In the genomic region with DNA sequence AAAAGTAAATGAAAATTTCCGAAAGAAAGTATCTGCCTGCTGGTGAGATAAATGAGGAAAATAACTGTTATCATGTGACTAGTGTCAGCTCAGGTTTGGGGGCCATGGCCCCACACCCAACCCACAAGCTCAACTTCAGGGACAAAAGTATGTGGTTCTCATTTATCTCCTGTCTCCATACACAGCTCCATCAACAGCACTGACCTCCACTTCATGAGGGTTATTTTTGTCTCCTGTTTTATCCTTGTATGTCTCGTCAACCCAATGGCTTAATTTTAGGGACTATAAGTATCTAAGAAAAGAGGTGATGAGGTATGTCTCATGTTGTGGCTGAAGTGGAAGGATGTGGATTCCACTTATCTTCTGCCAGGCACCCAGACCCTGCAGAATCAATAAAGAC, we compare ENCODE assay signal across 37 cellular contexts.
"Had no signal": no experiment of that assay in that cellular context is flagged by ENCODE, and none has a peak within 500 bp of the region (broad histone marks: within the 10 kb centered on the region; RNA-seq: fewer than 3 reads in every experiment).

No MANE protein-coding gene starts in this region.

- H3K4me3 Mint-ChIP-seq: activated B cell treated with CpG ODN at 0.5 μM for 24 hours; activated CD4-positive, alpha-beta memory T cell treated with anti-CD3 and anti-CD28 coated beads for 36 hours; activated CD4-positive, alpha-beta T cell treated with anti-CD3 and anti-CD28 coated beads, Interleukin-2, amount 10 ng/mL, durations not matched to agents 24 days and 14 days; activated CD8-positive, alpha-beta T cell treated with anti-CD3 and anti-CD28 coated beads for 36 hours; activated naive CD4-positive, alpha-beta T cell treated with anti-CD3 and anti-CD28 coated beads for 36 hours; activated naive CD8-positive, alpha-beta T cell treated with anti-CD3 and anti-CD28 coated beads for 36 hours; activated T-cell treated with anti-CD3 and anti-CD28 coated beads, Interleukin-2, amount 50 U/mL, for 4 hours; activated T-cell treated with anti-CD3 and anti-CD28 coated beads, Interleukin-2, amount 50 U/mL, for 72 hours; activated T-helper 1 cell treated with anti-CD3 and anti-CD28 coated beads, Interleukin-12 subunit alpha, Interleukin-12 subunit beta, Interleukin-2, Interleukin-4 antibody, amounts not matched to agents 30 ng/mL and 10 ng/mL and 1 ng/mL, durations not matched to agents 14 hours and 24 hours and 36 hours; activated T-helper 17 cell treated with anti-CD3 and anti-CD28 coated beads, Interleukin-2, amount 50 U/mL, for 72 hours; T-helper 1 cell treated with Interleukin-12 subunit alpha and Interleukin-12 subunit beta and Interleukin-4 antibody, amounts not matched to agents 30 μg/mL and 1 μg/mL, for 36 hours; T-helper 2 cell treated with Interferon-gamma antibody and Interleukin-4, amounts not matched to agents 5 μg/mL and 100 μg/mL, for 36 hours had no signal

- ATAC-seq: activated CD8-positive, alpha-beta T cell treated with anti-CD3 and anti-CD28 coated beads for 36 hours; activated naive CD4-positive, alpha-beta T cell treated with anti-CD3 and anti-CD28 coated beads, Interleukin-2, amount 50 U/mL, for 72 hours; activated T-cell treated with anti-CD3 and anti-CD28 coated beads, Interleukin-2, amount 50 U/mL, for 4 hours; activated T-cell treated with anti-CD3 and anti-CD28 coated beads, Interleukin-2, amount 50 U/mL, for 72 hours; activated T-helper 17 cell treated with anti-CD3 and anti-CD28 coated beads, Interleukin-2, amount 50 U/mL, for 72 hours; body of pancreas had no signal

- H3K36me3 ChIP-seq: adrenal gland, brain microvascular endothelial cell, breast epithelium had no signal

- H3K4me1 Mint-ChIP-seq: activated B cell treated with CpG ODN at 0.5 μM for 24 hours; activated CD4-positive, alpha-beta T cell treated with anti-CD3 and anti-CD28 coated beads, Interleukin-2, amount 10 ng/mL, durations not matched to agents 24 days and 14 days; activated naive CD8-positive, alpha-beta T cell treated with anti-CD3 and anti-CD28 coated beads for 36 hours; activated T-helper 17 cell treated with anti-CD3 and anti-CD28 coated beads, Interleukin-2, amount 50 U/mL, for 72 hours had no signal

- FAIRE-seq: astrocyte, TTC549 had no signal

- H3K27ac ChIP-seq: adrenal gland, body of pancreas, brain microvascular endothelial cell, breast epithelium, VCaP had no signal

- H3K4me1 ChIP-seq: adrenal gland, body of pancreas, breast epithelium had no signal

- H3K4me3 ChIP-seq: adrenal gland, body of pancreas, breast epithelium had no signal

- H3K9me3 Mint-ChIP-seq: activated B cell treated with CpG ODN at 0.5 μM for 24 hours; activated CD4-positive, alpha-beta memory T cell treated with anti-CD3 and anti-CD28 coated beads for 36 hours; activated CD4-positive, alpha-beta T cell treated with anti-CD3 and anti-CD28 coated beads, Interleukin-2, amount 10 ng/mL, durations not matched to agents 24 days and 14 days; activated CD8-positive, alpha-beta T cell treated with anti-CD3 and anti-CD28 coated beads for 36 hours; activated naive CD4-positive, alpha-beta T cell treated with anti-CD3 and anti-CD28 coated beads for 36 hours; activated naive CD8-positive, alpha-beta T cell treated with anti-CD3 and anti-CD28 coated beads for 36 hours; activated T-cell treated with anti-CD3 and anti-CD28 coated beads, Interleukin-2, amount 50 U/mL, for 4 hours; activated T-cell treated with anti-CD3 and anti-CD28 coated beads, Interleukin-2, amount 50 U/mL, for 72 hours; activated T-helper 1 cell treated with anti-CD3 and anti-CD28 coated beads, Interleukin-12 subunit alpha, Interleukin-12 subunit beta, Interleukin-2, Interleukin-4 antibody, amounts not matched to agents 30 ng/mL and 10 ng/mL and 1 ng/mL, durations not matched to agents 14 hours and 24 hours and 36 hours; T-helper 1 cell treated with Interleukin-12 subunit alpha and Interleukin-12 subunit beta and Interleukin-4 antibody, amounts not matched to agents 30 μg/mL and 1 μg/mL, for 36 hours; T-helper 2 cell treated with Interferon-gamma antibody and Interleukin-4, amounts not matched to agents 5 μg/mL and 100 μg/mL, for 36 hours had no signal

- H3K27ac Mint-ChIP-seq: activated B cell treated with CpG ODN at 0.5 μM for 24 hours; activated CD4-positive, alpha-beta memory T cell treated with anti-CD3 and anti-CD28 coated beads for 36 hours; activated CD4-positive, alpha-beta T cell treated with anti-CD3 and anti-CD28 coated beads, Interleukin-2, amount 10 ng/mL, durations not matched to agents 24 days and 14 days; activated CD8-positive, alpha-beta T cell treated with anti-CD3 and anti-CD28 coated beads for 36 hours; activated naive CD4-positive, alpha-beta T cell treated with anti-CD3 and anti-CD28 coated beads for 36 hours; activated naive CD4-positive, alpha-beta T cell treated with anti-CD3 and anti-CD28 coated beads, Interleukin-2, amount 50 U/mL, for 72 hours; activated naive CD8-positive, alpha-beta T cell treated with anti-CD3 and anti-CD28 coated beads for 36 hours; activated T-cell treated with anti-CD3 and anti-CD28 coated beads, Interleukin-2, amount 50 U/mL, for 72 hours; activated T-helper 1 cell treated with anti-CD3 and anti-CD28 coated beads, Interleukin-12 subunit alpha, Interleukin-12 subunit beta, Interleukin-2, Interleukin-4 antibody, amounts not matched to agents 30 ng/mL and 10 ng/mL and 1 ng/mL, durations not matched to agents 14 hours and 24 hours and 36 hours; activated T-helper 17 cell treated with anti-CD3 and anti-CD28 coated beads, Interleukin-2, amount 50 U/mL, for 72 hours; T-helper 1 cell treated with Interleukin-12 subunit alpha and Interleukin-12 subunit beta and Interleukin-4 antibody, amounts not matched to agents 30 μg/mL and 1 μg/mL, for 36 hours; T-helper 2 cell treated with Interferon-gamma antibody and Interleukin-4, amounts not matched to agents 5 μg/mL and 100 μg/mL, for 36 hours had no signal

- H3K36me3 Mint-ChIP-seq: activated CD4-positive, alpha-beta memory T cell treated with anti-CD3 and anti-CD28 coated beads for 36 hours; activated naive CD4-positive, alpha-beta T cell treated with anti-CD3 and anti-CD28 coated beads, Interleukin-2, amount 50 U/mL, for 72 hours; activated naive CD8-positive, alpha-beta T cell treated with anti-CD3 and anti-CD28 coated beads for 36 hours had no signal

- DNase-seq: activated B cell treated with CpG ODN at 0.5 μM for 24 hours; activated CD4-positive, alpha-beta memory T cell treated with anti-CD3 and anti-CD28 coated beads for 36 hours; activated CD4-positive, alpha-beta T cell treated with anti-CD3 and anti-CD28 coated beads for 4 hours; activated CD4-positive, alpha-beta T cell treated with anti-CD3 and anti-CD28 coated beads, Interleukin-2, amount 10 ng/mL, durations not matched to agents 24 days and 14 days; activated CD4-positive, alpha-beta T cell treated with anti-CD3 and anti-CD28 coated beads, Interleukin-2, amount 50 U/mL, for 1 hour; activated CD4-positive, alpha-beta T cell treated with anti-CD3 and anti-CD28 coated beads, Interleukin-2, amount 50 U/mL, for 4 hours; activated CD4-positive, CD25-positive, alpha-beta regulatory T cell treated with anti-CD3 and anti-CD28 coated beads, Interleukin-2, amount 50 U/mL, for 72 hours; activated CD8-positive, alpha-beta memory T cell treated with anti-CD3 and anti-CD28 coated beads, Interleukin-2, amount 50 U/mL, for 4 hours; activated CD8-positive, alpha-beta T cell treated with anti-CD3 and anti-CD28 coated beads for 36 hours; activated effector memory CD4-positive, alpha-beta T cell treated with anti-CD3 and anti-CD28 coated beads, Interleukin-2, amount 50 U/mL, for 16 hours; activated gamma-delta T cell treated with Interleukin-2 at 50 U/mL for 16 hours; activated naive CD4-positive, alpha-beta T cell; activated naive CD4-positive, alpha-beta T cell treated with anti-CD3 and anti-CD28 coated beads for 36 hours; activated naive CD4-positive, alpha-beta T cell treated with anti-CD3 and anti-CD28 coated beads, Interleukin-2, amount 50 U/mL, for 16 hours; activated naive CD8-positive, alpha-beta T cell treated with anti-CD3 and anti-CD28 coated beads for 36 hours; activated T-cell treated with anti-CD3 and anti-CD28 coated beads for 4 hours; activated T-cell treated with anti-CD3 and anti-CD28 coated beads, Interleukin-2, amount 50 U/mL, for 1 hour; activated T-cell treated with anti-CD3 and anti-CD28 coated beads, Interleukin-2, amount 50 U/mL, for 4 hours; activated T-cell treated with anti-CD3 and anti-CD28 coated beads, Interleukin-2, amount 50 U/mL, for 72 hours; adrenal gland; amniotic stem cell; aorta; body of pancreas; brain microvascular endothelial cell; central memory CD4-positive, alpha-beta T cell; T-helper 1 cell; T-helper 2 cell; T-helper 9 cell had no signal

- H3K9me3 ChIP-seq: adrenal gland, body of pancreas, breast epithelium had no signal

- H3K27me3 ChIP-seq: adrenal gland, brain microvascular endothelial cell, breast epithelium had no signal
